ENCODE assay signal across 10 cellular contexts in the genomic region with DNA sequence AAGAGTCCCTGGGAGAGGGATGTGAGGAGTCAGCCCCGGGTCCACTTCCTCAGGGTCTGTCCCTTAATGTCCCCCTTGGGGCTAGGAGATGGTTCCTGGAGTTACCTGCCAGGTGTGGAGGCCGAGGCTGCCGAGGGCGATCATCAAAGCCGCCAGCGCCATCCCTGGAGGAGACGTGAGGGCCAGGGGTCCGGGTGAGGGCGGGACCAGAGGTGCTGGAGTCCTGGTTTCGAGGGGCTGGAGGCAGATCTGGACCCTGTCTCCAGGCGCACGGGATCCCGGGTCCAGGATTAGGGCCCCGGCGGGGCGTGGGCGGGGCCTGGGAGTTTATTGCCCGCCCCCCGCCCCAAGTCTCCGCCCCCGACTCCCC. TPM values are rescaled to one million over a fixed set of nuclear protein-coding genes. Genes with fewer than 3 reads are reported as not detected.
DNase-seq lines count a peak whose midpoint lies in the region; ATAC-seq and TF ChIP-seq lines count a peak whose summit lies in the region.
"Had no signal": no experiment of that assay in that cellular context is flagged by ENCODE, and none has a peak within 500 bp of the region (broad histone marks: within the 10 kb centered on the region; RNA-seq: fewer than 3 reads in every experiment).

A gene with protein sequence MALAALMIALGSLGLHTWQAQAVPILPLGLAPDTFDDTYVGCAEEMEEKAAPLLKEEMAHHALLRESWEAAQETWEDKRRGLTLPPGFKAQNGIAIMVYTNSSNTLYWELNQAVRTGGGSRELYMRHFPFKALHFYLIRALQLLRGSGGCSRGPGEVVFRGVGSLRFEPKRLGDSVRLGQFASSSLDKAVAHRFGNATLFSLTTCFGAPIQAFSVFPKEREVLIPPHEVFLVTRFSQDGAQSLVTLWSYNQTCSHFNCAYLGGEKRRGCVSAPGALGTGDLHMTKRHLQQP (minus strand): TSS at position 292 of the 370 bp plus-strand sequence. CDS start 130 bp downstream, at position 162.

- intact Hi-C loops in lower lobe of right lung (cut with DNase I), result no loop called here

- peak within 1 kb of the TSS; percentile 58 for H3K4me3 Mint-ChIP-seq in activated CD4-positive, alpha-beta T cell treated with anti-CD3 and anti-CD28 coated beads, Interleukin-2, amount 10 ng/mL, durations not matched to agents 7 days and 5 days

- TF ChIP-seq CTCF in brain microvascular endothelial cell (IDR thresholded peaks at IDR 0.05; ENCODE audit: low read depth, low read length, missing control alignments) (no peak), lower lobe of right lung (IDR thresholded peaks at IDR 0.05) (no peak)

- H3K36me3 ChIP-seq in brain microvascular endothelial cell (replicated peaks) (no peaks in the 10 kb centered on the region), lower lobe of right lung (no peaks in the 10 kb centered on the region), thymus (ENCODE audit: control insufficient read depth, insufficient read depth) (no peaks in the 10 kb centered on the region)

- peak within 1 kb of the TSS; percentile 57 for H3K4me3 ChIP-seq in brain microvascular endothelial cell (ENCODE audit: low read depth, low read length)
- H3K4me3 ChIP-seq in lower lobe of right lung, result peak within 1 kb of the TSS; percentile 67
- peak within 1 kb of the TSS; percentile 49 for H3K4me3 ChIP-seq in thymus (ENCODE audit: low read length)

- H3K27ac Mint-ChIP-seq in activated CD4-positive, alpha-beta T cell treated with anti-CD3 and anti-CD28 coated beads, Interleukin-2, amount 10 ng/mL, durations not matched to agents 7 days and 5 days, result no peak within 1 kb of the TSS

- no peak for ATAC-seq in lower lobe of right lung

- H3K27ac ChIP-seq in brain microvascular endothelial cell, result no peak within 1 kb of the TSS
- peak within 1 kb of the TSS; percentile 73 for H3K27ac ChIP-seq in lower lobe of right lung
- no peak within 1 kb of the TSS for H3K27ac ChIP-seq in thymus (ENCODE audit: low read depth)
- H3K27ac ChIP-seq: C4-2B had no signal

- in situ Hi-C loops in brain microvascular endothelial cell (cut with HindIII; ENCODE audit: low pct_ligation_motif_present, low sequenced_read_pairs), result no loop called here

- CTCF ChIA-PET in activated CD4-positive, alpha-beta T cell treated with anti-CD3 and anti-CD28 coated beads, Interleukin-2, amount 10 ng/mL, durations not matched to agents 7 days and 5 days (lab: Charles Lee), result no interaction called here

- no peak for DNase-seq in activated CD4-positive, alpha-beta T cell treated with anti-CD3 and anti-CD28 coated beads, Interleukin-2, amount 10 ng/mL, durations not matched to agents 7 days and 5 days
- DNase-seq in activated CD4-positive, alpha-beta T cell treated with anti-CD3 and anti-CD28 coated beads for 4 hours, result no peak
- DNase-seq in brain microvascular endothelial cell (no peak), lower lobe of right lung (no peak), DMS53 treated with DMSO at 0.1 percent for 48 hours (lab: John Stamatoyannopoulos, UW; ENCODE audit: unreplicated experiment) (no peak), T-helper 9 cell (no peak), NCI-H1417 treated with DMSO at 0.1 percent for 48 hours (lab: John Stamatoyannopoulos, UW) (no peak)
- DNase-seq: NCI-H524 treated with DMSO at 0.1 percent for 48 hours had no signal

- H3K27me3 Mint-ChIP-seq in activated CD4-positive, alpha-beta T cell treated with anti-CD3 and anti-CD28 coated beads, Interleukin-2, amount 10 ng/mL, durations not matched to agents 7 days and 5 days, result peaks cover 26% of the 10 kb centered on the region

- WGBS in thymus, result 35% methylated on average over 21 of the region's 21 CpGs

- H3K4me1 ChIP-seq in lower lobe of right lung, result peaks cover 19% of the 10 kb centered on the region
- H3K4me1 ChIP-seq in thymus (ENCODE audit: control insufficient read depth, insufficient read depth, low read length), result peaks cover 7% of the 10 kb centered on the region

- H3K9me3 ChIP-seq in lower lobe of right lung (no peaks in the 10 kb centered on the region), thymus (ENCODE audit: control insufficient read depth) (no peaks in the 10 kb centered on the region)

- H3K9me3 Mint-ChIP-seq in activated CD4-positive, alpha-beta T cell treated with anti-CD3 and anti-CD28 coated beads, Interleukin-2, amount 10 ng/mL, durations not matched to agents 7 days and 5 days, result no peaks in the 10 kb centered on the region

- H3K27me3 ChIP-seq in brain microvascular endothelial cell (replicated peaks) (no peaks in the 10 kb centered on the region), lower lobe of right lung (ENCODE audit: low read depth) (no peaks in the 10 kb centered on the region), thymus (ENCODE audit: control insufficient read depth, insufficient read depth) (peaks cover 5% of the 10 kb centered on the region)

- POLR2A ChIA-PET in activated CD4-positive, alpha-beta T cell treated with anti-CD3 and anti-CD28 coated beads, Interleukin-2, amount 10 ng/mL, durations not matched to agents 7 days and 5 days (lab: Charles Lee), result no interaction called here

- H3K4me1 Mint-ChIP-seq in activated CD4-positive, alpha-beta T cell treated with anti-CD3 and anti-CD28 coated beads, Interleukin-2, amount 10 ng/mL, durations not matched to agents 7 days and 5 days, result peaks cover 8% of the 10 kb centered on the region

- no peaks in the 10 kb centered on the region for H3K36me3 Mint-ChIP-seq in activated CD4-positive, alpha-beta T cell treated with anti-CD3 and anti-CD28 coated beads, Interleukin-2, amount 10 ng/mL, durations not matched to agents 7 days and 5 days (ENCODE audit: low read depth)

RNA-seq across cellular contexts. Expression of the gene that starts here (rescaled TPM):
- total RNA-seq in activated CD4-positive, alpha-beta T cell treated with anti-CD3 and anti-CD28 coated beads, Interleukin-2, amount 10 ng/mL, durations not matched to agents 7 days and 5 days, result not detected
- total RNA-seq in lower lobe of right lung, result 2.2 TPM
- 0.39 TPM for polyA plus RNA-seq in thymus
